In genomic region chr16:54431041-54431996, GRCh38 we compare ENCODE assay signal across 12 cellular contexts.
DNase-seq lines count a peak whose midpoint lies in the region; ATAC-seq and TF ChIP-seq lines count a peak whose summit lies in the region.
"Had no signal": no experiment of that assay in that cellular context is flagged by ENCODE, and none has a peak within 500 bp of the region (broad histone marks: within the 10 kb centered on the region; RNA-seq: fewer than 3 reads in every experiment).

No MANE protein-coding gene starts in this region.

- H3K27ac ChIP-seq in 22Rv1 (peak overlapping the region; percentile 99), brain microvascular endothelial cell (peak overlapping the region; percentile 62), mesenchymal stem cell (ENCODE audit: low read length, poor library complexity, severe bottlenecking) (no peak overlapping the region)
- H3K27ac ChIP-seq: gastroesophageal sphincter had no signal

- peaks cover 2% of the 10 kb centered on the region for H3K4me1 ChIP-seq in mesenchymal stem cell (ENCODE audit: control insufficient read depth, insufficient read depth, low read depth, low read length)
- H3K4me1 ChIP-seq: gastroesophageal sphincter had no signal

- no peak overlapping the region for H3K18ac ChIP-seq in mesenchymal stem cell (ENCODE audit: low read depth in 1 of 2, low read length in 2 of 2)

- H4K91ac ChIP-seq in mesenchymal stem cell (ENCODE audit: low read length) = no peak overlapping the region

- ATAC-seq in HG03196 (IDR thresholded peaks at IDR 0.05; ENCODE audit: unreplicated experiment) = no peak
- ATAC-seq: gastroesophageal sphincter, left ventricle myocardium superior had no signal

- H3K27me3 ChIP-seq in brain microvascular endothelial cell (replicated peaks) (no peaks in the 10 kb centered on the region), mesenchymal stem cell (ENCODE audit: control insufficient read depth in 1 of 2, insufficient read depth in 1 of 2, low read length in 2 of 2) (peaks cover 0 to 8% of the 10 kb centered on the region in 2 experiments)

- H2AFZ ChIP-seq in mesenchymal stem cell (ENCODE audit: low read depth, low read length) = no peak overlapping the region

- no peak overlapping the region for H3K4me2 ChIP-seq in mesenchymal stem cell (ENCODE audit: low read length, poor library complexity, severe bottlenecking)

- no peaks in the 10 kb centered on the region for H3K79me1 ChIP-seq in mesenchymal stem cell (replicated peaks; ENCODE audit: low read length, poor library complexity, severe bottlenecking)

- H3K4me3 ChIP-seq in brain microvascular endothelial cell (ENCODE audit: low read depth, low read length) (no peak overlapping the region), mesenchymal stem cell (ENCODE audit: insufficient read depth in 1 of 2, low read depth in 1 of 2, low read length in 2 of 2) (peak overlapping the region in 1 of 2 experiments; percentile 30)
- H3K4me3 ChIP-seq: gastroesophageal sphincter had no signal

- no peak overlapping the region for H2BK12ac ChIP-seq in mesenchymal stem cell (ENCODE audit: low read length in 2 of 2)

- H3K23ac ChIP-seq in mesenchymal stem cell (ENCODE audit: low read length in 2 of 2) = no peak overlapping the region

- H3K14ac ChIP-seq in mesenchymal stem cell (ENCODE audit: low read length in 2 of 2) = no peak overlapping the region

- no peak overlapping the region for H2BK15ac ChIP-seq in mesenchymal stem cell (ENCODE audit: low read depth, poor library complexity, severe bottlenecking)

- peaks cover 5% of the 10 kb centered on the region for H3K9me3 ChIP-seq in mesenchymal stem cell (ENCODE audit: control insufficient read depth, low read length)

- no peak overlapping the region for H2BK5ac ChIP-seq in mesenchymal stem cell (ENCODE audit: low read depth, low read length, poor library complexity, severe bottlenecking)

- no peak overlapping the region for H2AK5ac ChIP-seq in mesenchymal stem cell (ENCODE audit: low read length, severe bottlenecking)

- WGBS in mesenchymal stem cell = 64% methylated on average over 13 of the region's 13 CpGs

- no peak overlapping the region for H2BK120ac ChIP-seq in mesenchymal stem cell (ENCODE audit: low read depth, low read length)

- in situ Hi-C loops in brain microvascular endothelial cell (cut with HindIII; ENCODE audit: low pct_ligation_motif_present, low sequenced_read_pairs) = no loop called here

- H3K9ac ChIP-seq in mesenchymal stem cell (ENCODE audit: low read length) = peak overlapping the region; percentile 80

- H4K8ac ChIP-seq in mesenchymal stem cell (ENCODE audit: low read length) = no peak overlapping the region

- H3K36me3 ChIP-seq in brain microvascular endothelial cell (replicated peaks) = no peaks in the 10 kb centered on the region
- no peaks in the 10 kb centered on the region for H3K36me3 ChIP-seq in mesenchymal stem cell (ENCODE audit: control insufficient read depth in 1 of 2, insufficient read depth in 2 of 2, low read depth in 1 of 2, low read length in 2 of 2)
- H3K36me3 ChIP-seq: gastroesophageal sphincter had no signal

- H3K4ac ChIP-seq in mesenchymal stem cell (ENCODE audit: low read depth in 1 of 2, low read length in 2 of 2) = no peak overlapping the region

- DNase-seq in M059J (ENCODE audit: low read depth) (peak; percentile 78), brain microvascular endothelial cell (no peak), mesenchymal stem cell (peak; percentile 29), mucosa of gallbladder (ENCODE audit: low spot score) (no peak), NCI-H1417 (lab: John Stamatoyannopoulos, UW) (no peak)
- no peak for DNase-seq in stimulated activated CD4-positive, alpha-beta T cell treated with anti-CD3 and anti-CD28 coated beads, Interleukin-1b, Interleukin-23, amount 100 ng/mL, for 48 hours
- DNase-seq: activated gamma-delta T cell treated with Interleukin-2 at 50 U/mL for 16 hours, left ventricle myocardium superior, NCI-H1694 treated with DMSO at 0.1 percent for 48 hours had no signal

- TF ChIP-seq CTCF in 22Rv1 (IDR thresholded peaks at IDR 0.05) (no peak), brain microvascular endothelial cell (IDR thresholded peaks at IDR 0.05; ENCODE audit: low read depth, low read length, missing control alignments) (no peak)

Comparison
In these comparisons a context has a peak if more than half of its experiments do, and no peak if none do; other contexts are left out.
1. DNase-seq: peak in M059J (single experiment) and mesenchymal stem cell (single experiment); none in brain microvascular endothelial cell (single experiment), stimulated activated CD4-positive, alpha-beta T cell treated with anti-CD3 and anti-CD28 coated beads, Interleukin-1b, Interleukin-23, amount 100 ng/mL, for 48 hours (single experiment), mucosa of gallbladder (single experiment) and NCI-H1417 (0 of 3).